13 cellular contexts compared by ENCODE assay signal in the genomic region with DNA sequence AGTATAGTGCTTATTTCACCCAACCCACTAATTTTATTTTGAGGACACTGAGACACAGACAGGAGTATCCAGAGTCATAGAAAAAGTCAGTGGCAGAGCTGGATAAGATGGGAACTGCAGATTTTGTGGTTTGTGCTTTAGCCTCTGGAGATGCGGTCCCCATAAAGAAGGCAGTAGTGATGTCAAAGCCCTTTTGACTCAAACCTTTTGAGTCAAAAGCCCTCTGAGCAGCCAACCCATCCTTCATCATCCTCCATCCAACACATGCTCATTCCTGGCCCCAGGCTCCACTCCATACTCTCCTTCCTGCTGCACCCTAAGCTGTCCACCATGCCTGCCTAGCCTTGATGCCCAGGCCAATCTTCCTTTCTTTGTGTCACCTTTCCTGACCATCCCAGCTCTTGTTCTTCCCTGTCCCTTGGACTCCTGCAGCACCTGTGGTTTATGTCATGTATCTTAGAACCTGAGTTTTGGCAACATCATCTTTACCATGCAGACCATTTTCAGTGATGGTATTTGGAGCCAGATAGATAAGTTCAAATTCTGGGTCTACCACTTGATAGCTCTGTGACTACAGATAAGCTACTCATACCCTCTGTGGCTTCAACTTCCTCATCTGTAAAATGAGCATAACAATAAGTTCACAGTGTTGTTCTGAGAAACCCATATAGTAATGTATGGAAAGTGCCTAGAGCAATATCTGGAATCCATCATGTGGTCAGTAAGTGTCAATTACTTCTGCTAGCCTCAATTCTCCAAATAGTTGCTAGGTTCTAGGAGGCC. TPM values are rescaled to one million over a fixed set of nuclear protein-coding genes. Genes with fewer than 3 reads are reported as not detected.
A peak's percentile ranks its signal among the peaks of the same experiment; 100 is the strongest.
DNase-seq lines count a peak whose midpoint lies in the region; ATAC-seq and TF ChIP-seq lines count a peak whose summit lies in the region.
"Had no signal": no experiment of that assay in that cellular context is flagged by ENCODE, and none has a peak within 500 bp of the region (broad histone marks: within the 10 kb centered on the region; RNA-seq: fewer than 3 reads in every experiment).

No MANE protein-coding gene starts in this region.

- no peaks in the 10 kb centered on the region for H3K27me3 ChIP-seq in neural progenitor cell

- peaks cover 100% of the 10 kb centered on the region for H3K4me1 Mint-ChIP-seq in activated T-cell treated with anti-CD3 and anti-CD28 coated beads, Interleukin-2, amount 50 U/mL, for 24 hours (ENCODE audit: low read depth)
- H3K4me1 Mint-ChIP-seq in stimulated activated naive B cell treated with anti-CD40 and anti-IgM and Interleukin-4, amounts not matched to agents 10 μg/mL and 1 μg/mL and 100 μg/mL, for 72 hours, result peaks cover 72 to 97% of the 10 kb centered on the region in 2 donors
- peaks cover 3% of the 10 kb centered on the region for H3K4me1 Mint-ChIP-seq in neural progenitor cell

- no peaks in the 10 kb centered on the region for H3K27me3 Mint-ChIP-seq in activated T-cell treated with anti-CD3 and anti-CD28 coated beads, Interleukin-2, amount 50 U/mL, for 24 hours
- no peaks in the 10 kb centered on the region for H3K27me3 Mint-ChIP-seq in stimulated activated naive B cell treated with anti-CD40 and anti-IgM and Interleukin-4, amounts not matched to agents 10 μg/mL and 1 μg/mL and 100 μg/mL, for 72 hours
- peaks cover 2% of the 10 kb centered on the region for H3K27me3 Mint-ChIP-seq in neural progenitor cell (ENCODE audit: insufficient read depth, low read depth)

- H2AFZ ChIP-seq in neural progenitor cell (replicated peaks), result no peak overlapping the region

- TF ChIP-seq CTCF in neural progenitor cell (IDR thresholded peaks at IDR 0.05), result no peak

- no peaks in the 10 kb centered on the region for H3K4me1 ChIP-seq in neural progenitor cell
- H3K4me1 ChIP-seq: prostate gland had no signal

- H3K9me3 Mint-ChIP-seq in activated T-cell treated with anti-CD3 and anti-CD28 coated beads, Interleukin-2, amount 50 U/mL, for 24 hours, result peaks cover 2% of the 10 kb centered on the region
- peaks cover 3 to 9% of the 10 kb centered on the region in 2 donors for H3K9me3 Mint-ChIP-seq in stimulated activated naive B cell treated with anti-CD40 and anti-IgM and Interleukin-4, amounts not matched to agents 10 μg/mL and 1 μg/mL and 100 μg/mL, for 72 hours
- no peaks in the 10 kb centered on the region for H3K9me3 Mint-ChIP-seq in neural progenitor cell

- no peak overlapping the region for H3K27ac ChIP-seq in neural progenitor cell
- H3K27ac ChIP-seq: prostate gland had no signal

- H3K9me3 ChIP-seq in neural progenitor cell (ENCODE audit: low read depth), result no peaks in the 10 kb centered on the region
- H3K9me3 ChIP-seq: prostate gland had no signal

- H3K79me2 ChIP-seq in neural progenitor cell (ENCODE audit: low read depth), result no peaks in the 10 kb centered on the region

- H4K20me1 ChIP-seq in neural progenitor cell (ENCODE audit: low read depth), result no peaks in the 10 kb centered on the region

- no peak overlapping the region for H3K4me3 ChIP-seq in neural progenitor cell
- H3K4me3 ChIP-seq: prostate gland had no signal

- DNase-seq in activated T-cell treated with anti-CD3 and anti-CD28 coated beads, Interleukin-2, amount 50 U/mL, for 24 hours, result no peak
- DNase-seq in activated T-cell treated with anti-CD3 and anti-CD28 coated beads for 4 hours (no peak), UCSD-AML1 (lab: John Stamatoyannopoulos, UW; ENCODE audit: unreplicated experiment) (peak; percentile 28), neural progenitor cell (ENCODE audit: low spot score) (no peak), GM19238 (ENCODE audit: insufficient read length, low spot score) (no peak)
- DNase-seq in stimulated activated naive B cell treated with anti-CD40 and anti-IgM and Interleukin-4, amounts not matched to agents 10 μg/mL and 1 μg/mL and 100 μg/mL, for 72 hours, result no peak
- no peak for DNase-seq in stimulated activated CD4-positive, alpha-beta T cell treated with anti-CD3 and anti-CD28 coated beads, Interleukin-4, amount 100 ng/mL, for 24 hours
- DNase-seq: H7, NCI-H2029 treated with DMSO at 0.1 percent for 48 hours had no signal

- no peaks in the 10 kb centered on the region for H3K36me3 ChIP-seq in neural progenitor cell
- H3K36me3 ChIP-seq: prostate gland had no signal

- no peaks in the 10 kb centered on the region for H3F3A ChIP-seq in neural progenitor cell (ENCODE audit: low read depth)

- ATAC-seq in HG02973 (IDR thresholded peaks at IDR 0.05; ENCODE audit: unreplicated experiment), result peak; percentile 32
- ATAC-seq in stimulated activated naive B cell treated with anti-CD40 and anti-IgM and Interleukin-4, amounts not matched to agents 10 μg/mL and 1 μg/mL and 100 μg/mL, for 72 hours (replicated peaks), result peak; percentile 62 to 69
- ATAC-seq: Right ventricle myocardium inferior had no signal

- H3K4me2 ChIP-seq in neural progenitor cell, result no peak overlapping the region

- H3K27ac Mint-ChIP-seq in activated T-cell treated with anti-CD3 and anti-CD28 coated beads, Interleukin-2, amount 50 U/mL, for 24 hours, result peak overlapping the region; percentile 98
- peak overlapping the region; percentile 98 for H3K27ac Mint-ChIP-seq in stimulated activated naive B cell treated with anti-CD40 and anti-IgM and Interleukin-4, amounts not matched to agents 10 μg/mL and 1 μg/mL and 100 μg/mL, for 72 hours
- no peak overlapping the region for H3K27ac Mint-ChIP-seq in neural progenitor cell

- H3K9ac ChIP-seq in neural progenitor cell, result no peak overlapping the region

- H3K4me3 Mint-ChIP-seq in activated T-cell treated with anti-CD3 and anti-CD28 coated beads, Interleukin-2, amount 50 U/mL, for 24 hours, result peak overlapping the region; percentile 63
- H3K4me3 Mint-ChIP-seq in stimulated activated naive B cell treated with anti-CD40 and anti-IgM and Interleukin-4, amounts not matched to agents 10 μg/mL and 1 μg/mL and 100 μg/mL, for 72 hours, result peak overlapping the region; percentile 74 to 80
- H3K4me3 Mint-ChIP-seq in neural progenitor cell, result no peak overlapping the region

- peaks cover 99% of the 10 kb centered on the region for H3K36me3 Mint-ChIP-seq in activated T-cell treated with anti-CD3 and anti-CD28 coated beads, Interleukin-2, amount 50 U/mL, for 24 hours (ENCODE audit: low read depth)
- peaks cover 68 to 87% of the 10 kb centered on the region in 2 donors for H3K36me3 Mint-ChIP-seq in stimulated activated naive B cell treated with anti-CD40 and anti-IgM and Interleukin-4, amounts not matched to agents 10 μg/mL and 1 μg/mL and 100 μg/mL, for 72 hours
- no peaks in the 10 kb centered on the region for H3K36me3 Mint-ChIP-seq in neural progenitor cell

RNA-seq across cellular contexts. Expression of a gene that starts 20.1 kb away (rescaled TPM):
- total RNA-seq in neural progenitor cell (ENCODE audit: low replicate concordance), result not detected in 2 replicates
- total RNA-seq: frontal cortex, H7 had no signal

RNA-seq across cellular contexts. Expression of a gene that starts 47.5 kb away (rescaled TPM):
- total RNA-seq in neural progenitor cell (ENCODE audit: low replicate concordance), result not detected in 2 replicates
- total RNA-seq: H7 had no signal
